9 cellular contexts compared by ENCODE assay signal in genomic region chr3:97658670-97659285, GRCh38.
DNase-seq lines count a peak whose midpoint lies in the region; ATAC-seq and TF ChIP-seq lines count a peak whose summit lies in the region.
"Had no signal": no experiment of that assay in that cellular context is flagged by ENCODE, and none has a peak within 500 bp of the region (broad histone marks: within the 10 kb centered on the region; RNA-seq: fewer than 3 reads in every experiment).

No MANE protein-coding gene starts in this region.

- POLR2A ChIA-PET in Panc1 (lab: Charles Lee) = no interaction called here

- no peaks in the 10 kb centered on the region for H3K27me3 ChIP-seq in Panc1 (ENCODE audit: control insufficient read depth, insufficient read depth, low read length)
- no peaks in the 10 kb centered on the region for H3K27me3 ChIP-seq in esophagus squamous epithelium
- no peaks in the 10 kb centered on the region for H3K27me3 ChIP-seq in testis
- H3K27me3 ChIP-seq: SJCRH30 had no signal

- no TSS peak for BruUV-seq in Panc1 (replicated peaks; lab: Mats Ljungman, UMichigan)

- peak; percentile 60 for TF ChIP-seq CTCF in GM12864 (IDR thresholded peaks at IDR 0.05; ENCODE audit: low read depth, low read length, missing control alignments)
- peak; percentile 76; the same call in 1 of the 2 replicates for TF ChIP-seq CTCF in Panc1 (IDR thresholded peaks at IDR 0.05)
- peak in 5 of 6 experiments; percentile 34 to 72 (median 43) for TF ChIP-seq CTCF in esophagus squamous epithelium (IDR thresholded peaks at IDR 0.05)
- TF ChIP-seq CTCF in testis (IDR thresholded peaks at IDR 0.05) = peak; percentile 25 to 52 (median 44)

- H3K36me3 ChIP-seq in Panc1 (ENCODE audit: control insufficient read depth, insufficient read depth, low read length) (no peaks in the 10 kb centered on the region), esophagus squamous epithelium (no peaks in the 10 kb centered on the region), testis (ENCODE audit: low read depth, missing control alignments) (no peaks in the 10 kb centered on the region)
- H3K36me3 ChIP-seq: SJCRH30 had no signal

- in situ Hi-C loops in KBM-7 (cut with MboI; ENCODE audit: low pct_unique_long_range_greater_than_20kb, low sequenced_read_pairs) (no loop called here), Panc1 (cut with HindIII; ENCODE audit: low pct_unique_long_range_greater_than_20kb, low sequenced_read_pairs) (no loop called here)

- WGBS in esophagus squamous epithelium, 2 donors = 47 to 49% methylated on average over 3 of the region's 3 CpGs
- WGBS in testis, 2 donors = 55 to 57% methylated on average over 3 of the region's 3 CpGs

- no peak overlapping the region for H3K27ac ChIP-seq in Panc1 (ENCODE audit: low read length)
- H3K27ac ChIP-seq in esophagus squamous epithelium = no peak overlapping the region
- no peak overlapping the region for H3K27ac ChIP-seq in testis
- H3K27ac ChIP-seq: SJCRH30 had no signal

- DNase-seq in GM12864 (ENCODE audit: low read depth) = no peak
- DNase-seq in KBM-7 = peak; percentile 38
- peak; percentile 12 for DNase-seq in Panc1 (ENCODE audit: low read depth, low spot score)
- no peak for DNase-seq in esophagus squamous epithelium (lab: John Stamatoyannopoulos, UW)
- DNase-seq in testis = no peak
- DNase-seq in activated T-cell treated with anti-CD3 and anti-CD28 coated beads, Interleukin-2, amount 50 U/mL, for 48 hours = no peak
- no peak for DNase-seq in amniotic stem cell (lab: John Stamatoyannopoulos, UW)

- intact Hi-C loops in Panc1 (cut with micrococcal nuclease; ENCODE audit: unreplicated experiment) (loop anchor here (1.0 to 10.0 kb wide), 2 partner anchors 354 to 795 kb away; no protein-coding TSS in a partner anchor), esophagus squamous epithelium (cut with DNase I) (no loop called here), testis (cut with DNase I; ENCODE audit: low total_unique reads) (no loop called here)

- TF ChIP-seq POLR2A in esophagus squamous epithelium (IDR thresholded peaks at IDR 0.05) (no peak), testis (IDR thresholded peaks at IDR 0.05) (no peak)

- H3K4me1 ChIP-seq in Panc1 (ENCODE audit: control insufficient read depth, insufficient read depth, low read length) (no peaks in the 10 kb centered on the region), esophagus squamous epithelium (no peaks in the 10 kb centered on the region), testis (no peaks in the 10 kb centered on the region)
- H3K4me1 ChIP-seq: SJCRH30 had no signal

- H3K4me3 ChIP-seq in GM12864 (ENCODE audit: low read depth, low read length) = no peak overlapping the region
- no peak overlapping the region for H3K4me3 ChIP-seq in Panc1 (ENCODE audit: low read depth in 2 of 2, low read length in 2 of 2)
- H3K4me3 ChIP-seq in esophagus squamous epithelium = no peak overlapping the region
- H3K4me3 ChIP-seq in testis = no peak overlapping the region
- H3K4me3 ChIP-seq: SJCRH30 had no signal

- no peak; the same call in 1 of the 2 replicates for ATAC-seq in Panc1
- no peak for ATAC-seq in GM18498 (IDR thresholded peaks at IDR 0.05; ENCODE audit: unreplicated experiment)

- CTCF ChIA-PET in Panc1 (lab: Charles Lee) = no interaction called here

- H3K9me3 ChIP-seq in Panc1 (ENCODE audit: control insufficient read depth, insufficient read depth, low read depth, low read length) (no peaks in the 10 kb centered on the region), esophagus squamous epithelium (no peaks in the 10 kb centered on the region), testis (no peaks in the 10 kb centered on the region)
- H3K9me3 ChIP-seq: SJCRH30 had no signal

Comparison
In these comparisons a context has a peak if more than half of its experiments do, and no peak if none do; other contexts are left out.
1. DNase-seq: peak in KBM-7 (single experiment) and Panc1 (single experiment); none in GM12864 (single experiment), esophagus squamous epithelium (single experiment), testis (single experiment), activated T-cell treated with anti-CD3 and anti-CD28 coated beads, Interleukin-2, amount 50 U/mL, for 48 hours (0 of 2) and amniotic stem cell (single experiment).
2. Peak in every context shown above with its lines, with median percentiles within 50 percentile points of each other: CTCF ChIP-seq.